In genomic region chr1:204321665-204322064, GRCh38 we compare ENCODE assay signal across 16 cellular contexts. TPM values are rescaled to one million over a fixed set of nuclear protein-coding genes. Genes with fewer than 3 reads are reported as not detected.
DNase-seq lines count a peak whose midpoint lies in the region; ATAC-seq and TF ChIP-seq lines count a peak whose summit lies in the region.
"Had no signal": no experiment of that assay in that cellular context is flagged by ENCODE, and none has a peak within 500 bp of the region (broad histone marks: within the 10 kb centered on the region; RNA-seq: fewer than 3 reads in every experiment).

No MANE protein-coding gene starts in this region.

- H3K9me3 Mint-ChIP-seq in mesothelial cell of epicardium, result no peaks in the 10 kb centered on the region
- H3K9me3 Mint-ChIP-seq: activated T-cell treated with anti-CD3 and anti-CD28 coated beads, Interleukin-2, amount 50 U/mL, for 24 hours; effector memory CD8-positive, alpha-beta T cell had no signal

- H3K27ac ChIP-seq in AG04450 (ENCODE audit: low read depth, low read length) (peak overlapping the region; percentile 39), caudate nucleus (ENCODE audit: low read depth, low read length) (no peak overlapping the region)
- H3K27ac ChIP-seq: upper lobe of left lung had no signal

- POLR2A ChIA-PET in AG04450 (lab: Yijun Ruan, JAX), result no interaction called here

- no peak for DNase-seq in AG04450 (ENCODE audit: low read depth, low spot score)
- peak; percentile 62 for DNase-seq in MG63
- DNase-seq in mesothelial cell of epicardium (ENCODE audit: low spot score in 2 of 2, unreplicated experiment in 2 of 2), result no peak
- no peak for DNase-seq in caudate nucleus (lab: John Stamatoyannopoulos, UW)
- DNase-seq in NCI-H2107 treated with DMSO at 0.1 percent for 48 hours (lab: John Stamatoyannopoulos, UW; ENCODE audit: unreplicated experiment), result no peak
- DNase-seq: activated CD4-positive, CD25-positive, alpha-beta regulatory T cell; activated T-cell treated with anti-CD3 and anti-CD28 coated beads, Interleukin-2, amount 50 U/mL, for 24 hours; AML-193; amygdala; effector memory CD8-positive, alpha-beta T cell; hippocampal formation; NCI-H1930; upper lobe of left lung had no signal

- no peaks in the 10 kb centered on the region for H3K36me3 Mint-ChIP-seq in mesothelial cell of epicardium

- peaks cover 56% of the 10 kb centered on the region for H3K4me1 Mint-ChIP-seq in mesothelial cell of epicardium

- H3K27me3 ChIP-seq in AG04450 (ENCODE audit: control insufficient read depth, insufficient read depth, low read length), result no peaks in the 10 kb centered on the region
- H3K27me3 ChIP-seq in MG63, result no peaks in the 10 kb centered on the region
- H3K27me3 ChIP-seq in endocrine pancreas (ENCODE audit: control insufficient read depth, insufficient read depth, low read length), result no peaks in the 10 kb centered on the region
- H3K27me3 ChIP-seq: upper lobe of left lung had no signal

- no peaks in the 10 kb centered on the region for H3K9me3 ChIP-seq in AG04450 (ENCODE audit: control insufficient read depth, insufficient read depth, low read length)
- no peaks in the 10 kb centered on the region for H3K9me3 ChIP-seq in MG63
- no peaks in the 10 kb centered on the region for H3K9me3 ChIP-seq in endocrine pancreas (ENCODE audit: control insufficient read depth, low read length)
- H3K9me3 ChIP-seq: upper lobe of left lung had no signal

- TF ChIP-seq CTCF in AG04450 (IDR thresholded peaks at IDR 0.05; ENCODE audit: low read depth, low read length), result no peak
- TF ChIP-seq CTCF in mesothelial cell of epicardium (IDR thresholded peaks at IDR 0.05; ENCODE audit: unreplicated experiment), result no peak

- H3K27ac Mint-ChIP-seq in mesothelial cell of epicardium, result peak overlapping the region; percentile 74
- H3K27ac Mint-ChIP-seq: activated T-cell treated with anti-CD3 and anti-CD28 coated beads, Interleukin-2, amount 50 U/mL, for 24 hours; effector memory CD8-positive, alpha-beta T cell had no signal

- H3K4me1 ChIP-seq in endocrine pancreas (ENCODE audit: control insufficient read depth, insufficient read depth, low read length), result peaks cover 12% of the 10 kb centered on the region
- H3K4me1 ChIP-seq: upper lobe of left lung had no signal

- ATAC-seq in HG02840 (IDR thresholded peaks at IDR 0.05; ENCODE audit: low FRiP score, unreplicated experiment) (no peak), GM19397 (IDR thresholded peaks at IDR 0.05; ENCODE audit: unreplicated experiment) (no peak)
- ATAC-seq: effector memory CD8-positive, alpha-beta T cell had no signal

- H3K4me3 Mint-ChIP-seq in mesothelial cell of epicardium, result no peak overlapping the region
- H3K4me3 Mint-ChIP-seq: activated T-cell treated with anti-CD3 and anti-CD28 coated beads, Interleukin-2, amount 50 U/mL, for 24 hours; effector memory CD8-positive, alpha-beta T cell had no signal

- H3K36me3 ChIP-seq in MG63 (no peaks in the 10 kb centered on the region), endocrine pancreas (ENCODE audit: control insufficient read depth, insufficient read depth, low read length) (no peaks in the 10 kb centered on the region)
- H3K36me3 ChIP-seq: upper lobe of left lung had no signal

- H3K27me3 Mint-ChIP-seq in mesothelial cell of epicardium (ENCODE audit: low read depth), result no peaks in the 10 kb centered on the region

- H3K4me3 ChIP-seq in AG04450 (ENCODE audit: low read depth, low read length) (no peak overlapping the region), MG63 (no peak overlapping the region), endocrine pancreas (ENCODE audit: control insufficient read depth, insufficient read depth, low read length) (no peak overlapping the region)
- H3K4me3 ChIP-seq: upper lobe of left lung had no signal

- CTCF ChIA-PET in AG04450 (lab: Charles Lee), result interaction anchor here (1.0 to 3.2 kb wide), 2 partner anchors 64 to 115 kb away, joined by 4 to 13 read pairs; no protein-coding TSS in a partner anchor

- peak overlapping the region; percentile 42 for H3K9ac ChIP-seq in endocrine pancreas (ENCODE audit: control insufficient read depth, insufficient read depth, low read length)

RNA-seq across cellular contexts. Expression of gene PLEKHA6, which starts 38.1 kb away (rescaled TPM):
- polyA plus RNA-seq in AG04450 (2011; rRNA removed), result 6.8 and 7.7 TPM in 2 replicates
- polyA minus RNA-seq in AG04450 (2011; rRNA and poly(A)+ RNA removed), result 6.6 and 6.9 TPM in 2 replicates
- not detected in 2 replicates for total RNA-seq in MG63 (2014; rRNA removed; shearing (Covaris generic); ENCODE audit: low replicate concordance)
- 29.7 to 34.0 TPM (median 32.2 TPM) in 3 replicates for total RNA-seq in mesothelial cell of epicardium

Comparison
In these comparisons a context has a peak if more than half of its experiments do, and no peak if none do; other contexts are left out.
1. RNA of gene PLEKHA6, which starts 38.1 kb away (total RNA-seq): 29.7 to 34.0 TPM in mesothelial cell of epicardium; not detected in MG63; every median in the first group is over 10 times any median in the second.